11 cellular contexts compared by ENCODE assay signal in the genomic region with DNA sequence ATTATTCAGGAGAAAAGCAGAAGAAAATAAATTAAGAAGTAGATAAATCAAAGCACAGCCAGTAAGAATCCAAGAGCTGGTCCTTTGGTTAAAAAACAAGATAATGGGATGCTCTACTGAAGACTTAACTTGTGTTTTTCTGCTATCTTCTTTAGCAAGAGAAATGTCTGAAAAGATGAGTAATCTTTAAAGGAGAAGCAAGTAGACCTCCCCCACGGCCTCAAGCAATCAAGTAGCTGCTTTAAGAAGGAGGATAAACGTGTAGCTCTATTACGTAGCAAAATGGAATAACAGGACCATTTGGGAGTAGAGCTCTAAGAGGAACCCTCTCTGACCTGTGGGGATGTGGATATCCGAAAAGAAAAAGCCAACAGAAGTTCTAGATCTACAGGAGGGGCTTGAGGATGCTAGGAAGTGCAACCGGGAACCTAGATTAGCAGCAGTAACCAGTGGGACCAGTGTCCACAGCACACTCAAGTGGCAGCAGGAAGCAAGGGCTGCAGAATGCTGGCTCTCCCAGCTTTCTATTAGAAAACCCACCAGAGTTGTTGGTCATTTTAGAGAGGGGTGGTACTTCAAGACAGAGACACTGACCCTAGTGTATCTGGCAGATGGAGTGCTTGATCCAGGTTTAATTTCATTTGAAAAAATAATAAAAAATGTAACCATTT.
DNase-seq lines count a peak whose midpoint lies in the region; ATAC-seq, FAIRE-seq and TF ChIP-seq lines count a peak whose summit lies in the region.
"Had no signal": no experiment of that assay in that cellular context is flagged by ENCODE, and none has a peak within 500 bp of the region (broad histone marks: within the 10 kb centered on the region; RNA-seq: fewer than 3 reads in every experiment).

No MANE protein-coding gene starts in this region.

- ATAC-seq in stimulated activated naive CD8-positive, alpha-beta T cell treated with anti-CD3 and anti-CD28 coated beads, Interleukin-15, amount 100 ng/mL, for 72 hours, result no peak
- ATAC-seq: left lobe of liver had no signal

- H3K27ac ChIP-seq in astrocyte (ENCODE audit: low read depth, low read length), result no peak overlapping the region

- no peaks in the 10 kb centered on the region for H3K27me3 ChIP-seq in astrocyte (ENCODE audit: insufficient read depth, low read length)

- DNase-seq in AG10803 (ENCODE audit: low read depth) (peak; percentile 47), HFFc6 (peak; percentile 51), astrocyte (ENCODE audit: low read depth) (no peak), islet precursor cell (peak; percentile 62), H54 (ENCODE audit: insufficient read length, low spot score) (no peak), putamen (ENCODE audit: low spot score) (no peak), CD14-positive monocyte (ENCODE audit: low spot score) (no peak)
- no peak for DNase-seq in stimulated activated naive CD8-positive, alpha-beta T cell treated with anti-CD3 and anti-CD28 coated beads, Interleukin-15, amount 100 ng/mL, for 72 hours
- DNase-seq: effector CD8-positive, alpha-beta T cell had no signal

- no peak overlapping the region for H3K9ac ChIP-seq in astrocyte (ENCODE audit: low read length)

- no peaks in the 10 kb centered on the region for H4K20me1 ChIP-seq in astrocyte (ENCODE audit: insufficient read depth, low read length)

- TF ChIP-seq POLR2A in H54 (IDR thresholded peaks at IDR 0.05; ENCODE audit: low read depth, low read length), result no peak

- H3K4me3 ChIP-seq in AG10803 (ENCODE audit: low read length), result no peak overlapping the region
- H3K4me3 ChIP-seq in astrocyte (ENCODE audit: insufficient read depth, low read depth, low read length), result no peak overlapping the region

- no peak overlapping the region for H3K4me2 ChIP-seq in astrocyte (ENCODE audit: low read length)

- no peak overlapping the region for H2AFZ ChIP-seq in astrocyte (ENCODE audit: low read depth, low read length)

- intact Hi-C loops in CD14-positive monocyte (cut with micrococcal nuclease), result no loop called here

- no peaks in the 10 kb centered on the region for H3K9me3 Mint-ChIP-seq in HFFc6
- peaks cover under 1% of the 10 kb centered on the region for H3K9me3 Mint-ChIP-seq in astrocyte (ENCODE audit: unreplicated experiment)
- peaks cover 0 to 3% (median 0%) of the 10 kb centered on the region in 7 donors for H3K9me3 Mint-ChIP-seq in CD14-positive monocyte
- peaks cover 0 to 6% of the 10 kb centered on the region in 2 donors for H3K9me3 Mint-ChIP-seq in stimulated activated naive CD8-positive, alpha-beta T cell treated with anti-CD3 and anti-CD28 coated beads, Interleukin-15, amount 100 ng/mL, for 72 hours

- TF ChIP-seq CTCF in AG10803 (conservative IDR thresholded peaks at IDR 0.05; ENCODE audit: low read length) (peak; percentile 65), HFFc6 (IDR thresholded peaks at IDR 0.05) (peak; percentile 76), astrocyte (IDR thresholded peaks at IDR 0.05; ENCODE audit: insufficient read depth, low read depth, low read length) (peak; percentile 18), CD14-positive monocyte (IDR thresholded peaks at IDR 0.05) (no peak)

- H3K9me3 ChIP-seq in astrocyte (ENCODE audit: insufficient read depth, low read depth, low read length), result no peaks in the 10 kb centered on the region

- H3K4me3 Mint-ChIP-seq in HFFc6 (peak overlapping the region; percentile 77), astrocyte (ENCODE audit: unreplicated experiment) (no peak overlapping the region), CD14-positive monocyte (peak overlapping the region in 1 of 2 donors; percentile 24)
- H3K4me3 Mint-ChIP-seq in stimulated activated naive CD8-positive, alpha-beta T cell treated with anti-CD3 and anti-CD28 coated beads, Interleukin-15, amount 100 ng/mL, for 72 hours, result no peak overlapping the region

- H3K36me3 ChIP-seq in astrocyte (ENCODE audit: insufficient read depth, low read length), result no peaks in the 10 kb centered on the region

- no peak for FAIRE-seq in astrocyte (lab: Jason Lieb, UNC)
- no peak for FAIRE-seq in H54 (lab: Jason Lieb, UNC)
- FAIRE-seq: TTC549 had no signal

- peaks cover 15% of the 10 kb centered on the region for H3K4me1 ChIP-seq in astrocyte (ENCODE audit: insufficient read depth, low read length)

- peaks cover 39% of the 10 kb centered on the region for H3K4me1 Mint-ChIP-seq in HFFc6 (ENCODE audit: low read depth)
- H3K4me1 Mint-ChIP-seq in astrocyte (ENCODE audit: low read depth, unreplicated experiment), result peaks cover 9% of the 10 kb centered on the region
- H3K4me1 Mint-ChIP-seq in CD14-positive monocyte, result no peaks in the 10 kb centered on the region
- H3K4me1 Mint-ChIP-seq in stimulated activated naive CD8-positive, alpha-beta T cell treated with anti-CD3 and anti-CD28 coated beads, Interleukin-15, amount 100 ng/mL, for 72 hours, result no peaks in the 10 kb centered on the region

- H3K27me3 Mint-ChIP-seq in HFFc6 (ENCODE audit: insufficient read depth), result no peaks in the 10 kb centered on the region
- peaks cover 2% of the 10 kb centered on the region for H3K27me3 Mint-ChIP-seq in astrocyte (ENCODE audit: low read depth, unreplicated experiment)
- peaks cover 17 to 47% (median 36%) of the 10 kb centered on the region in 3 donors for H3K27me3 Mint-ChIP-seq in CD14-positive monocyte (ENCODE audit: low read depth in 3 of 3)
- H3K27me3 Mint-ChIP-seq in stimulated activated naive CD8-positive, alpha-beta T cell treated with anti-CD3 and anti-CD28 coated beads, Interleukin-15, amount 100 ng/mL, for 72 hours, result peaks cover 66% of the 10 kb centered on the region

- no peaks in the 10 kb centered on the region for H3K36me3 Mint-ChIP-seq in HFFc6 (ENCODE audit: low read depth)
- H3K36me3 Mint-ChIP-seq in astrocyte (ENCODE audit: low read depth, unreplicated experiment), result no peaks in the 10 kb centered on the region
- no peaks in the 10 kb centered on the region for H3K36me3 Mint-ChIP-seq in CD14-positive monocyte

- H3K27ac Mint-ChIP-seq in HFFc6 (peak overlapping the region; percentile 63; the same call in 1 of the 2 replicates), astrocyte (ENCODE audit: unreplicated experiment) (no peak overlapping the region), CD14-positive monocyte (no peak overlapping the region)
- no peak overlapping the region for H3K27ac Mint-ChIP-seq in stimulated activated naive CD8-positive, alpha-beta T cell treated with anti-CD3 and anti-CD28 coated beads, Interleukin-15, amount 100 ng/mL, for 72 hours

- no peaks in the 10 kb centered on the region for H3K79me2 ChIP-seq in astrocyte (ENCODE audit: insufficient read depth, low read length)

Comparison
In these comparisons a context has a peak if more than half of its experiments do, and no peak if none do; other contexts are left out.
1. DNase-seq: peak in AG10803 (single experiment), HFFc6 (single experiment) and islet precursor cell (single experiment); none in astrocyte (single experiment), H54 (single experiment), putamen (single experiment), CD14-positive monocyte (single experiment) and stimulated activated naive CD8-positive, alpha-beta T cell treated with anti-CD3 and anti-CD28 coated beads, Interleukin-15, amount 100 ng/mL, for 72 hours (0 of 2).